9 cellular contexts compared by ENCODE assay signal in genomic region chr14:35369701-35370191, GRCh38. TPM values are rescaled to one million over a fixed set of nuclear protein-coding genes. Genes with fewer than 3 reads are reported as not detected.
A peak's percentile ranks its signal among the peaks of the same experiment; 100 is the strongest.
DNase-seq lines count a peak whose midpoint lies in the region; ATAC-seq and TF ChIP-seq lines count a peak whose summit lies in the region.
"Had no signal": no experiment of that assay in that cellular context is flagged by ENCODE, and none has a peak within 500 bp of the region (broad histone marks: within the 10 kb centered on the region; RNA-seq: fewer than 3 reads in every experiment).

No MANE protein-coding gene starts in this region.

- no peaks in the 10 kb centered on the region for H3K36me3 ChIP-seq in body of pancreas (replicated peaks in 1 of 2; ENCODE audit: insufficient read depth in 1 of 2, low read depth in 2 of 2)
- H3K36me3 ChIP-seq in colonic mucosa: no peaks in the 10 kb centered on the region

- TF ChIP-seq CTCF in body of pancreas (IDR thresholded peaks at IDR 0.05): no peak
- no peak for TF ChIP-seq CTCF in colonic mucosa (IDR thresholded peaks at IDR 0.05)

- ATAC-seq in body of pancreas (peak; percentile 9), GM19351 (IDR thresholded peaks at IDR 0.05; ENCODE audit: unreplicated experiment) (no peak), HG03045 (IDR thresholded peaks at IDR 0.05; ENCODE audit: unreplicated experiment) (no peak)
- ATAC-seq in effector memory CD8-positive, alpha-beta T cell (replicated peaks): no peak

- no peak overlapping the region for H3K27ac ChIP-seq in body of pancreas
- no peak overlapping the region for H3K27ac ChIP-seq in colonic mucosa

- no peaks in the 10 kb centered on the region for H3K9me3 Mint-ChIP-seq in effector memory CD8-positive, alpha-beta T cell

- 66 to 87% methylated on average over 13 to 23 of the region's 24 CpGs for whole genome bisulfite sequencing in body of pancreas, 2 donors

- no peaks in the 10 kb centered on the region for H3K9me3 ChIP-seq in body of pancreas
- H3K9me3 ChIP-seq in colonic mucosa: no peaks in the 10 kb centered on the region

- intact Hi-C loops in body of pancreas (cut with DNase I): no loop called here
- intact Hi-C loops in colonic mucosa (cut with DNase I): no loop called here

- peaks cover 17% of the 10 kb centered on the region for H3K4me1 ChIP-seq in body of pancreas
- H3K4me1 ChIP-seq in colonic mucosa: no peaks in the 10 kb centered on the region

- DNase-seq in DMS79 (lab: John Stamatoyannopoulos, UW) (peak; percentile 95), NCI-H2107 (lab: John Stamatoyannopoulos, UW) (peak; percentile 87), body of pancreas (peak in 1 of 4 donors; percentile 29), lung microvascular endothelial cell (ENCODE audit: low read depth in 2 of 2) (peak; percentile 36 to 97), colonic mucosa (no peak)
- no peak for DNase-seq in effector memory CD8-positive, alpha-beta T cell
- DNase-seq: NCI-H1417 treated with DMSO at 0.1 percent for 48 hours had no signal

- no peaks in the 10 kb centered on the region for H3K36me3 Mint-ChIP-seq in effector memory CD8-positive, alpha-beta T cell (ENCODE audit: insufficient read depth)

- H3K27me3 Mint-ChIP-seq in effector memory CD8-positive, alpha-beta T cell: no peaks in the 10 kb centered on the region

- H3K9ac ChIP-seq in colonic mucosa (ENCODE audit: low read depth in 2 of 2, low read length in 2 of 2): no peak overlapping the region

- no peaks in the 10 kb centered on the region for H3K27me3 ChIP-seq in body of pancreas
- H3K27me3 ChIP-seq in colonic mucosa: no peaks in the 10 kb centered on the region

- peaks cover 24 to 33% of the 10 kb centered on the region in 2 donors for H3K4me1 Mint-ChIP-seq in effector memory CD8-positive, alpha-beta T cell (ENCODE audit: low read depth in 2 of 2)

- no peak overlapping the region for H3K4me3 Mint-ChIP-seq in effector memory CD8-positive, alpha-beta T cell

- H3K4me3 ChIP-seq in body of pancreas: no peak overlapping the region
- H3K4me3 ChIP-seq in colonic mucosa: no peak overlapping the region

- TF ChIP-seq POLR2A in body of pancreas (IDR thresholded peaks at IDR 0.05): no peak

- no peak overlapping the region for H3K27ac Mint-ChIP-seq in effector memory CD8-positive, alpha-beta T cell

RNA-seq across cellular contexts. Expression of gene NFKBIA, which starts 34.8 kb away (rescaled TPM):
- 100 to 1,000 TPM; 330 to 345 TPM for total RNA-seq in body of pancreas
- total RNA-seq in lung microvascular endothelial cell: 90.4 and 177 TPM in 2 replicates
- 100 to 1,000 TPM in 1 of 2 donors, 10 to 100 TPM in 1; 78.2 to 125 TPM for total RNA-seq in colonic mucosa

Comparison
In these comparisons a context has a peak if more than half of its experiments do, and no peak if none do; other contexts are left out.
1. DNase-seq: peak in DMS79 (single experiment), NCI-H2107 (single experiment) and lung microvascular endothelial cell (2 of 2); none in colonic mucosa (single experiment) and effector memory CD8-positive, alpha-beta T cell (0 of 3).